8 cellular contexts compared by ENCODE assay signal in the genomic region with DNA sequence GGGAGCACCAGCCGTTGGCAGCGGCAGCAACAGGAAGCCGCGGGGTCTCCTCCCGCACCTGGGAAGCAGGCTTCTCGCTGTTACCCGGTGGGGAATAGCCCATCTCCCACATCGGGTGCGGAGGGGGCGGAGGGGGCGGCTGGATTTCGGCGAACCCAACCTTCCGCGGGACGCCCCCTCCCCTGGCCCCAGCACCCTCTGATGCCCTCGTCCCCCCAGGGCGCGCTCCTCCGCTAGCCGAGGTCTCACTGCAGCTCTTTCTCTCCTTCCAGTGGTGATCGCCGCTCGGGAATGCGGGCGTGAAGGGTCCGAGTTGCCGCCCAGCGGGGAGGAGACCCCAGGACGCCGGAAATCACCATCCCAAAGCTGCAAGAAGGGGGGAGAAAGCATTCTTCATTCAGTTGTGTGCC. TPM values are rescaled to one million over a fixed set of nuclear protein-coding genes. Genes with fewer than 3 reads are reported as not detected.
A peak's percentile ranks its signal among the peaks of the same experiment; 100 is the strongest.
DNase-seq lines count a peak whose midpoint lies in the region; ATAC-seq and TF ChIP-seq lines count a peak whose summit lies in the region.

No MANE protein-coding gene starts in this region.

- TSS peak; percentile 28 for BruUV-seq in HCT116 (replicated peaks; lab: Mats Ljungman, UMichigan)

- H3K9me3 ChIP-seq in BLaER1 treated with 17β-estradiol and CSF1 and Interleukin-3, amounts not matched to agents 10 nM and 100 nM (replicated peaks in 1 of 11), result peaks cover 7 to 13% (median 12%) of the 10 kb centered on the region in 11 experiments
- H3K9me3 ChIP-seq in HCT116 (ENCODE audit: control insufficient read depth in 1 of 2, insufficient read depth in 1 of 2, low read depth in 1 of 2, low read length in 2 of 2) (peaks cover 0 to 6% of the 10 kb centered on the region in 2 experiments; a peak in 2 of 4 replicates), left ventricle myocardium inferior (replicated peaks) (peaks cover 2% of the 10 kb centered on the region)

- H2AFZ ChIP-seq in HCT116 (ENCODE audit: low read depth, low read length, poor library complexity, severe bottlenecking), result no peak overlapping the region

- peaks cover 32 to 41% (median 35%) of the 10 kb centered on the region in 10 experiments for H3K4me1 ChIP-seq in BLaER1 treated with 17β-estradiol and CSF1 and Interleukin-3, amounts not matched to agents 10 nM and 100 nM
- H3K4me1 ChIP-seq in HCT116 (ENCODE audit: control insufficient read depth in 1 of 2, insufficient read depth in 2 of 2, low read length in 2 of 2) (peaks cover 10 to 50% of the 10 kb centered on the region in 2 experiments), left ventricle myocardium inferior (peaks cover 76% of the 10 kb centered on the region), rectal smooth muscle tissue (ENCODE audit: control insufficient read depth, insufficient read depth, low read length) (peaks cover 22% of the 10 kb centered on the region)

- peak overlapping the region; percentile 79 to 96 (median 88) for H3K9ac ChIP-seq in BLaER1 treated with 17β-estradiol and CSF1 and Interleukin-3, amounts not matched to agents 10 nM and 100 nM
- H3K9ac ChIP-seq in HCT116 (ENCODE audit: low read length), result peak overlapping the region; percentile 76
- H3K9ac ChIP-seq in rectal smooth muscle tissue (ENCODE audit: low read length), result peak overlapping the region; percentile 66

- no peak for TF ChIP-seq RAD21 in HCT116 (IDR thresholded peaks at IDR 0.05; ENCODE audit: low read depth)

- H3K4me3 Mint-ChIP-seq in activated CD4-positive, alpha-beta memory T cell treated with anti-CD3 and anti-CD28 coated beads for 36 hours, result peak overlapping the region; percentile 91

- RAD21 ChIA-PET in HCT116 (lab: Charles Lee; ENCODE audit: low non-redundant PET in 1 of 2, low total read pairs in 2 of 2, uncharacterized antibody in 2 of 2, unreplicated experiment in 2 of 2), result interaction anchor here in 1 of 2 experiments (2.3 kb wide), 1 partner anchor 206 kb away, joined by 10 read pairs; no protein-coding TSS in a partner anchor

- TF ChIP-seq CTCF in HCT116 (IDR thresholded peaks at IDR 0.05 in 2 of 3, conservative IDR thresholded peaks at IDR 0.05 in 1 of 3; ENCODE audit: borderline replicate concordance in 1 of 3, insufficient read depth in 1 of 3, low read depth in 2 of 3, low read length in 2 of 3) (no peak), left ventricle myocardium inferior (IDR thresholded peaks at IDR 0.05; ENCODE audit: borderline replicate concordance) (no peak)

- peaks cover 5% of the 10 kb centered on the region for H3K36me3 Mint-ChIP-seq in activated CD4-positive, alpha-beta memory T cell treated with anti-CD3 and anti-CD28 coated beads for 36 hours

- CTCF ChIA-PET in HCT116 (lab: Charles Lee), result interaction anchor here (0.9 to 5.4 kb wide), 4 partner anchors 15 to 239 kb away, joined by 3 to 131 read pairs (median 3); no protein-coding TSS in a partner anchor
- CTCF ChIA-PET in activated CD4-positive, alpha-beta memory T cell treated with anti-CD3 and anti-CD28 coated beads for 36 hours (lab: Charles Lee), result interaction anchor here (0.6 to 8.5 kb wide), 13 partner anchors 17 to 321 kb away, joined by 3 to 296 read pairs (median 4); no protein-coding TSS in a partner anchor

- peaks cover 5% of the 10 kb centered on the region for H3K9me3 Mint-ChIP-seq in activated CD4-positive, alpha-beta memory T cell treated with anti-CD3 and anti-CD28 coated beads for 36 hours

- H3K27ac ChIP-seq in BLaER1 treated with 17β-estradiol and CSF1 and Interleukin-3, amounts not matched to agents 10 nM and 100 nM, result peak overlapping the region; percentile 73 to 92 (median 86); a peak in 21 of 22 replicates
- peak overlapping the region; percentile 74 for H3K27ac ChIP-seq in HCT116 (ENCODE audit: low read depth, low read length)
- H3K27ac ChIP-seq in left ventricle myocardium inferior (replicated peaks), result peak overlapping the region; percentile 99
- H3K27ac ChIP-seq in rectal smooth muscle tissue (ENCODE audit: low read depth, low read length), result peak overlapping the region; percentile 99

- ATAC-seq in HCT116, result no peak
- no peak for ATAC-seq in HG02571 (IDR thresholded peaks at IDR 0.05; ENCODE audit: unreplicated experiment)

- H3K79me2 ChIP-seq in HCT116 (ENCODE audit: insufficient read depth, low read length), result peaks cover 20% of the 10 kb centered on the region; the same call in 1 of the 2 replicates

- peaks cover 0 to 25% (median 8%) of the 10 kb centered on the region in 11 experiments; a peak in 10 of 22 replicates for H4K20me1 ChIP-seq in BLaER1 treated with 17β-estradiol and CSF1 and Interleukin-3, amounts not matched to agents 10 nM and 100 nM
- no peaks in the 10 kb centered on the region for H4K20me1 ChIP-seq in HCT116 (ENCODE audit: insufficient read depth)

- peaks cover 0 to 25% (median 20%) of the 10 kb centered on the region in 11 experiments; a peak in 12 of 22 replicates for H3K27me3 ChIP-seq in BLaER1 treated with 17β-estradiol and CSF1 and Interleukin-3, amounts not matched to agents 10 nM and 100 nM
- H3K27me3 ChIP-seq in HCT116 (ENCODE audit: insufficient read depth, low read length), result no peaks in the 10 kb centered on the region
- no peaks in the 10 kb centered on the region for H3K27me3 ChIP-seq in left ventricle myocardium inferior (ENCODE audit: low read depth)
- no peaks in the 10 kb centered on the region for H3K27me3 ChIP-seq in rectal smooth muscle tissue (ENCODE audit: control insufficient read depth, insufficient read depth, low read length)

- H3K4me1 Mint-ChIP-seq in activated CD4-positive, alpha-beta memory T cell treated with anti-CD3 and anti-CD28 coated beads for 36 hours (ENCODE audit: low read depth), result peaks cover 27% of the 10 kb centered on the region

- DNase-seq in HCT116 (ENCODE audit: low read depth, low spot score) (no peak), left ventricle myocardium inferior (peak; percentile 28), pons (ENCODE audit: low spot score) (no peak), DMS114 treated with DMSO at 0.1 percent for 48 hours (lab: John Stamatoyannopoulos, UW; ENCODE audit: unreplicated experiment) (no peak)
- no peak for DNase-seq in activated CD4-positive, alpha-beta memory T cell treated with anti-CD3 and anti-CD28 coated beads for 36 hours

- POLR2A ChIA-PET in HCT116 (lab: Charles Lee), result interaction anchor here (0.6 to 3.8 kb wide), 4 partner anchors 16 to 206 kb away, joined by 3 to 24 read pairs (median 6); no protein-coding TSS in a partner anchor
- POLR2A ChIA-PET in activated CD4-positive, alpha-beta memory T cell treated with anti-CD3 and anti-CD28 coated beads for 36 hours (lab: Charles Lee), result interaction anchor here (0.7 to 5.0 kb wide), 4 partner anchors 31 to 208 kb away, joined by 3 to 45 read pairs (median 6); no protein-coding TSS in a partner anchor

- intact Hi-C loops in HCT116 (cut with micrococcal nuclease), result loop anchor here (5.0 kb wide), 1 partner anchor 85 kb away; no protein-coding TSS in a partner anchor
- intact Hi-C loops in activated CD4-positive, alpha-beta memory T cell treated with anti-CD3 and anti-CD28 coated beads for 36 hours (cut with micrococcal nuclease), result loop anchor here (2.0 kb wide), 2 partner anchors 104 to 314 kb away; no protein-coding TSS in a partner anchor
- intact Hi-C loops in left ventricle myocardium inferior (cut with micrococcal nuclease), result no loop called here

- H3K9me2 ChIP-seq in HCT116 (ENCODE audit: insufficient read depth), result no peaks in the 10 kb centered on the region

- peak overlapping the region; percentile 81 to 95 (median 88) for H3K4me3 ChIP-seq in BLaER1 treated with 17β-estradiol and CSF1 and Interleukin-3, amounts not matched to agents 10 nM and 100 nM
- H3K4me3 ChIP-seq in HCT116 (replicated peaks in 1 of 2; ENCODE audit: low read depth in 1 of 2, low read length in 2 of 2) (peak overlapping the region; percentile 61 to 73), left ventricle myocardium inferior (peak overlapping the region; percentile 89), rectal smooth muscle tissue (ENCODE audit: low read length) (peak overlapping the region; percentile 90)

- H3K27ac Mint-ChIP-seq in activated CD4-positive, alpha-beta memory T cell treated with anti-CD3 and anti-CD28 coated beads for 36 hours, result peak overlapping the region; percentile 72

- H3K27me3 Mint-ChIP-seq in activated CD4-positive, alpha-beta memory T cell treated with anti-CD3 and anti-CD28 coated beads for 36 hours, result peaks cover 7% of the 10 kb centered on the region

- H3K36me3 ChIP-seq in BLaER1 treated with 17β-estradiol and CSF1 and Interleukin-3, amounts not matched to agents 10 nM and 100 nM, result peaks cover 6 to 25% (median 14%) of the 10 kb centered on the region in 11 experiments; a peak in 20 of 22 replicates
- H3K36me3 ChIP-seq in HCT116 (ENCODE audit: control insufficient read depth in 1 of 2, insufficient read depth in 2 of 2, low read length in 2 of 2) (peaks cover 0 to 12% of the 10 kb centered on the region in 2 experiments; a peak in 2 of 4 replicates), left ventricle myocardium inferior (peaks cover 5% of the 10 kb centered on the region), rectal smooth muscle tissue (ENCODE audit: control insufficient read depth, insufficient read depth, low read length) (no peaks in the 10 kb centered on the region)

- H3K4me2 ChIP-seq in BLaER1 treated with 17β-estradiol and CSF1 and Interleukin-3, amounts not matched to agents 10 nM and 100 nM, result peak overlapping the region; percentile 91 to 100 (median 99)
- H3K4me2 ChIP-seq in HCT116 (ENCODE audit: low read length), result peak overlapping the region; percentile 96

- no peak for TF ChIP-seq POLR2A in HCT116 (IDR thresholded peaks at IDR 0.05; ENCODE audit: borderline replicate concordance, extremely low read depth, insufficient read depth, insufficient read length)

TF ChIP-seq in HCT116, 20 proteins besides CTCF, POLR2A, EP300 and RAD21:
- no peak for TF ChIP-seq FOSL1 (IDR thresholded peaks at IDR 0.05; ENCODE audit: low read depth)
- TF ChIP-seq EZH2 (IDR thresholded peaks at IDR 0.05), result no peak
- no peak for TF ChIP-seq ELF1 (IDR thresholded peaks at IDR 0.05; ENCODE audit: borderline replicate concordance, low read depth)
- no peak for TF ChIP-seq SIN3A (IDR thresholded peaks at IDR 0.05; ENCODE audit: low read depth)

RNA-seq across cellular contexts. Expression of gene SAMD4A, which starts 0.3 kb away (rescaled TPM):
- total RNA-seq in HCT116 (2021; ENCODE audit: unreplicated experiment) (9.0 TPM), left ventricle myocardium inferior (173 TPM)
- 4.9 and 7.1 TPM in 2 replicates for polyA plus RNA-seq in HCT116 (2012)
- total RNA-seq in activated CD4-positive, alpha-beta memory T cell treated with anti-CD3 and anti-CD28 coated beads for 36 hours, result 1 to 10 TPM; 2.4 to 2.6 TPM

RNA-seq across cellular contexts. Expression of gene CGRRF1, which starts 57.5 kb away (rescaled TPM):
- total RNA-seq in HCT116 (2021; ENCODE audit: unreplicated experiment) (15.9 TPM), left ventricle myocardium inferior (21.3 TPM)
- polyA plus RNA-seq in HCT116 (2012), result 8.1 and 13.1 TPM in 2 replicates
- total RNA-seq in activated CD4-positive, alpha-beta memory T cell treated with anti-CD3 and anti-CD28 coated beads for 36 hours, result 10 to 100 TPM; 13.7 to 15.1 TPM

Comparison
In these comparisons a context has a peak if more than half of its experiments do, and no peak if none do; other contexts are left out.
1. RNA of gene SAMD4A, which starts 0.3 kb away (total RNA-seq): 173 TPM in left ventricle myocardium inferior (single experiment); 9.0 TPM in HCT116 (single experiment) and 2.4 to 2.6 TPM in activated CD4-positive, alpha-beta memory T cell treated with anti-CD3 and anti-CD28 coated beads for 36 hours; every median in the first group is over 10 times any median in the second.
2. Peak in every context shown above with its lines, with median percentiles within 50 percentile points of each other: H3K27ac ChIP-seq, H3K4me3 ChIP-seq and H3K9ac ChIP-seq.